Comparison of ENCODE assay signal across 18 cellular contexts in genomic region chr19:29675120-29675649, GRCh38. TPM values are rescaled to one million over a fixed set of nuclear protein-coding genes. Genes with fewer than 3 reads are reported as not detected.
DNase-seq lines count a peak whose midpoint lies in the region; ATAC-seq and TF ChIP-seq lines count a peak whose summit lies in the region.
"Had no signal": no experiment of that assay in that cellular context is flagged by ENCODE, and none has a peak within 500 bp of the region (broad histone marks: within the 10 kb centered on the region; RNA-seq: fewer than 3 reads in every experiment).

No MANE protein-coding gene starts in this region.

- intact Hi-C loops in activated CD8-positive, alpha-beta T cell treated with anti-CD3 and anti-CD28 coated beads for 36 hours (cut with micrococcal nuclease): no loop called here
- intact Hi-C loops in dorsolateral prefrontal cortex (cut with DNase I) (no loop called here), prostate gland (cut with DNase I) (no loop called here), left colon (cut with DNase I, micrococcal nuclease) (no loop called here)

- peaks cover 26% of the 10 kb centered on the region for H3K36me3 ChIP-seq in CD8-positive, alpha-beta memory T cell (ENCODE audit: insufficient read depth, low read length)
- peaks cover 13 to 20% of the 10 kb centered on the region in 2 donors for H3K36me3 ChIP-seq in prostate gland

- no peaks in the 10 kb centered on the region for H3K27me3 Mint-ChIP-seq in activated CD8-positive, alpha-beta T cell treated with anti-CD3 and anti-CD28 coated beads for 36 hours
- H3K27me3 Mint-ChIP-seq in activated CD8-positive, alpha-beta T cell treated with anti-CD3 and anti-CD28 coated beads, Interleukin-2, amount 10 ng/mL, durations not matched to agents 7 days and 5 days (ENCODE audit: low read depth): no peaks in the 10 kb centered on the region
- no peaks in the 10 kb centered on the region for H3K27me3 Mint-ChIP-seq in CD8-positive, alpha-beta memory T cell
- H3K27me3 Mint-ChIP-seq: activated naive CD4-positive, alpha-beta T cell treated with anti-CD3 and anti-CD28 coated beads, Interleukin-2, amount 10 ng/mL, durations not matched to agents 7 days and 5 days had no signal

- no peak for ATAC-seq in activated CD8-positive, alpha-beta T cell treated with anti-CD3 and anti-CD28 coated beads for 36 hours
- no peak for ATAC-seq in activated CD8-positive, alpha-beta T cell treated with anti-CD3 and anti-CD28 coated beads, Interleukin-2, amount 10 ng/mL, durations not matched to agents 7 days and 5 days
- ATAC-seq in left colon: no peak

- H3K4me1 Mint-ChIP-seq in activated CD8-positive, alpha-beta T cell treated with anti-CD3 and anti-CD28 coated beads for 36 hours (ENCODE audit: low read depth): peaks cover 89% of the 10 kb centered on the region
- peaks cover 90% of the 10 kb centered on the region for H3K4me1 Mint-ChIP-seq in activated CD8-positive, alpha-beta T cell treated with anti-CD3 and anti-CD28 coated beads, Interleukin-2, amount 10 ng/mL, durations not matched to agents 7 days and 5 days (ENCODE audit: low read depth)
- peaks cover 70 to 94% (median 79%) of the 10 kb centered on the region in 3 donors for H3K4me1 Mint-ChIP-seq in CD8-positive, alpha-beta memory T cell
- H3K4me1 Mint-ChIP-seq: endodermal cell had no signal

- H3K4me3 ChIP-seq in CD8-positive, alpha-beta memory T cell (ENCODE audit: low read length): no peak overlapping the region
- H3K4me3 ChIP-seq in dorsolateral prefrontal cortex: peak overlapping the region in 1 of 59 donors; percentile 1
- H3K4me3 ChIP-seq in prostate gland: no peak overlapping the region

- H3K27ac Mint-ChIP-seq in activated CD8-positive, alpha-beta T cell treated with anti-CD3 and anti-CD28 coated beads for 36 hours: peak overlapping the region; percentile 70
- no peak overlapping the region for H3K27ac Mint-ChIP-seq in activated CD8-positive, alpha-beta T cell treated with anti-CD3 and anti-CD28 coated beads, Interleukin-2, amount 10 ng/mL, durations not matched to agents 7 days and 5 days
- H3K27ac Mint-ChIP-seq in CD8-positive, alpha-beta memory T cell: peak overlapping the region; percentile 75 to 96 (median 86)
- H3K27ac Mint-ChIP-seq: activated naive CD4-positive, alpha-beta T cell treated with anti-CD3 and anti-CD28 coated beads, Interleukin-2, amount 10 ng/mL, durations not matched to agents 7 days and 5 days; endodermal cell had no signal

- no peak for DNase-seq in activated CD8-positive, alpha-beta T cell treated with anti-CD3 and anti-CD28 coated beads for 36 hours
- DNase-seq in activated CD8-positive, alpha-beta T cell treated with anti-CD3 and anti-CD28 coated beads, Interleukin-2, amount 10 ng/mL, durations not matched to agents 7 days and 5 days: no peak
- DNase-seq in CD8-positive, alpha-beta memory T cell: no peak
- DNase-seq in dorsolateral prefrontal cortex (peak in 1 of 10 donors; percentile 27), prostate gland (ENCODE audit: low spot score) (no peak), NCI-H2081 (lab: John Stamatoyannopoulos, UW) (no peak), left colon (no peak), mesenteric fat pad (ENCODE audit: low spot score) (no peak)
- DNase-seq: activated naive CD4-positive, alpha-beta T cell treated with anti-CD3 and anti-CD28 coated beads, Interleukin-2, amount 10 ng/mL, durations not matched to agents 7 days and 5 days; endodermal cell; GOT3; Kasumi-1; NCI-H1694; SK-N-SH; stimulated activated CD4-positive, alpha-beta T cell treated with anti-CD3 and anti-CD28 coated beads, Interleukin-4, amount 100 ng/mL, for 1 hour; stimulated activated CD8-positive, alpha-beta memory T cell treated with anti-CD3 and anti-CD28 coated beads, Interleukin-4, amount 100 ng/mL, for 48 hours; trophoblast cell had no signal

- H3K27ac ChIP-seq in CD8-positive, alpha-beta memory T cell (ENCODE audit: low read depth, low read length): no peak overlapping the region
- H3K27ac ChIP-seq in dorsolateral prefrontal cortex (peak overlapping the region in 58 of 59 donors; percentile 67 to 100 (median 95)), prostate gland (peak overlapping the region; percentile 65 to 74)

- H3K9me3 Mint-ChIP-seq in activated CD8-positive, alpha-beta T cell treated with anti-CD3 and anti-CD28 coated beads for 36 hours: no peaks in the 10 kb centered on the region
- no peaks in the 10 kb centered on the region for H3K9me3 Mint-ChIP-seq in activated CD8-positive, alpha-beta T cell treated with anti-CD3 and anti-CD28 coated beads, Interleukin-2, amount 10 ng/mL, durations not matched to agents 7 days and 5 days (ENCODE audit: insufficient read depth)
- H3K9me3 Mint-ChIP-seq in CD8-positive, alpha-beta memory T cell: no peaks in the 10 kb centered on the region
- H3K9me3 Mint-ChIP-seq: activated naive CD4-positive, alpha-beta T cell treated with anti-CD3 and anti-CD28 coated beads, Interleukin-2, amount 10 ng/mL, durations not matched to agents 7 days and 5 days; endodermal cell; neural crest cell had no signal

- H3K27me3 ChIP-seq in CD8-positive, alpha-beta memory T cell (ENCODE audit: insufficient read depth, low read length, poor library complexity, severe bottlenecking): no peaks in the 10 kb centered on the region
- H3K27me3 ChIP-seq in dorsolateral prefrontal cortex (no peaks in the 10 kb centered on the region), prostate gland (replicated peaks; ENCODE audit: insufficient read depth) (no peaks in the 10 kb centered on the region)

- no peak for TF ChIP-seq CTCF in activated CD8-positive, alpha-beta T cell treated with anti-CD3 and anti-CD28 coated beads for 36 hours (IDR thresholded peaks at IDR 0.05)
- TF ChIP-seq CTCF in dorsolateral prefrontal cortex (IDR thresholded peaks at IDR 0.05 in 54 of 56, conservative IDR thresholded peaks at IDR 0.05 in 2 of 56; ENCODE audit: low read depth in 1 of 56, partially characterized antibody in 56 of 56) (peak in 1 of 56 donors; percentile 8), prostate gland (IDR thresholded peaks at IDR 0.05) (no peak)

- TF ChIP-seq POLR2A in prostate gland (IDR thresholded peaks at IDR 0.05): no peak

- no peak overlapping the region for H3K4me3 Mint-ChIP-seq in activated CD8-positive, alpha-beta T cell treated with anti-CD3 and anti-CD28 coated beads for 36 hours
- no peak overlapping the region for H3K4me3 Mint-ChIP-seq in activated CD8-positive, alpha-beta T cell treated with anti-CD3 and anti-CD28 coated beads, Interleukin-2, amount 10 ng/mL, durations not matched to agents 7 days and 5 days
- peak overlapping the region in 6 of 7 donors; percentile 23 to 50 (median 39) for H3K4me3 Mint-ChIP-seq in CD8-positive, alpha-beta memory T cell
- H3K4me3 Mint-ChIP-seq: activated naive CD4-positive, alpha-beta T cell treated with anti-CD3 and anti-CD28 coated beads, Interleukin-2, amount 10 ng/mL, durations not matched to agents 7 days and 5 days; endodermal cell; neural crest cell had no signal

- 83% methylated on average over 7 of the region's 10 CpGs for WGBS in prostate gland

- CTCF ChIA-PET in activated CD8-positive, alpha-beta T cell treated with anti-CD3 and anti-CD28 coated beads for 36 hours (lab: Charles Lee): interaction anchor here (1.2 to 5.5 kb wide), 3 partner anchors 9 to 64 kb away, joined by 3 to 49 read pairs (median 30); partner anchors contain the start of gene PLEKHF1
- CTCF ChIA-PET in activated CD8-positive, alpha-beta T cell treated with anti-CD3 and anti-CD28 coated beads, Interleukin-2, amount 10 ng/mL, durations not matched to agents 7 days and 5 days (lab: Charles Lee): interaction anchor here (4.8 to 8.2 kb wide), 2 partner anchors 8 to 66 kb away, joined by 59 to 97 read pairs; partner anchors contain the start of genes PLEKHF1 and POP4
- CTCF ChIA-PET in CD8-positive, alpha-beta memory T cell (lab: Charles Lee): interaction anchor here (1.0 to 8.0 kb wide), 3 partner anchors 9 to 68 kb away, joined by 4 to 85 read pairs (median 78); partner anchors contain the start of genes C19orf12 and PLEKHF1

- no peaks in the 10 kb centered on the region for H3K9me3 ChIP-seq in CD8-positive, alpha-beta memory T cell (ENCODE audit: low read length)
- H3K9me3 ChIP-seq in prostate gland: no peaks in the 10 kb centered on the region
- H3K9me3 ChIP-seq: SK-N-SH had no signal

- peaks cover 97% of the 10 kb centered on the region for H3K4me1 ChIP-seq in CD8-positive, alpha-beta memory T cell (ENCODE audit: insufficient read depth, low read length)
- peaks cover 50% of the 10 kb centered on the region for H3K4me1 ChIP-seq in prostate gland (replicated peaks)

- H3K36me3 Mint-ChIP-seq in activated CD8-positive, alpha-beta T cell treated with anti-CD3 and anti-CD28 coated beads for 36 hours (ENCODE audit: low read depth): peaks cover 52% of the 10 kb centered on the region
- H3K36me3 Mint-ChIP-seq in activated CD8-positive, alpha-beta T cell treated with anti-CD3 and anti-CD28 coated beads, Interleukin-2, amount 10 ng/mL, durations not matched to agents 7 days and 5 days (ENCODE audit: low read depth): peaks cover 74% of the 10 kb centered on the region
- H3K36me3 Mint-ChIP-seq in CD8-positive, alpha-beta memory T cell: peaks cover 1 to 56% (median 7%) of the 10 kb centered on the region in 3 donors

- POLR2A ChIA-PET in activated CD8-positive, alpha-beta T cell treated with anti-CD3 and anti-CD28 coated beads for 36 hours (lab: Charles Lee): interaction anchor here (1.6 to 8.7 kb wide), 2 partner anchors 9 to 38 kb away, joined by 4 to 59 read pairs; partner anchors contain the start of gene PLEKHF1
- POLR2A ChIA-PET in activated CD8-positive, alpha-beta T cell treated with anti-CD3 and anti-CD28 coated beads, Interleukin-2, amount 10 ng/mL, durations not matched to agents 7 days and 5 days (lab: Charles Lee): no interaction called here
- POLR2A ChIA-PET in CD8-positive, alpha-beta memory T cell (lab: Charles Lee): no interaction called here

RNA-seq across cellular contexts. Expression of gene PLEKHF1, which starts 9.9 kb away (rescaled TPM):
- total RNA-seq in activated CD8-positive, alpha-beta T cell treated with anti-CD3 and anti-CD28 coated beads for 36 hours: 10 to 100 TPM; 30.4 to 31.7 TPM
- total RNA-seq in activated CD8-positive, alpha-beta T cell treated with anti-CD3 and anti-CD28 coated beads, Interleukin-2, amount 10 ng/mL, durations not matched to agents 7 days and 5 days: 10 to 100 TPM; 46.0 to 47.7 TPM
- total RNA-seq in CD8-positive, alpha-beta memory T cell: 10 to 100 TPM; 21.3 to 23.0 TPM
- 57.7 TPM for polyA plus RNA-seq in CD8-positive, alpha-beta memory T cell
- total RNA-seq in dorsolateral prefrontal cortex: 10 to 100 TPM in 32 of 120 experiments, 1 to 10 TPM in 88; 3.7 to 27.9 (median 8.5) TPM
- 10 to 100 TPM; 64.3 to 64.4 TPM for total RNA-seq in prostate gland
- total RNA-seq in left colon: 1 to 10 TPM; 2.8 to 3.7 TPM
- total RNA-seq in mesenteric fat pad: 9.1 TPM

RNA-seq across cellular contexts. Expression of gene C19orf12, which starts 39.9 kb away (rescaled TPM):
- total RNA-seq in activated CD8-positive, alpha-beta T cell treated with anti-CD3 and anti-CD28 coated beads for 36 hours: 10 to 100 TPM; 33.3 to 36.6 TPM
- 10 to 100 TPM; 38.7 to 41.0 TPM for total RNA-seq in activated CD8-positive, alpha-beta T cell treated with anti-CD3 and anti-CD28 coated beads, Interleukin-2, amount 10 ng/mL, durations not matched to agents 7 days and 5 days
- 10 to 100 TPM; 32.3 to 35.3 TPM for total RNA-seq in CD8-positive, alpha-beta memory T cell
- 33.0 TPM for polyA plus RNA-seq in CD8-positive, alpha-beta memory T cell
- total RNA-seq in dorsolateral prefrontal cortex (10 to 100 TPM; 35.8 to 75.4 (median 58.2) TPM), prostate gland (10 to 100 TPM; 27.9 to 42.4 TPM), left colon (10 to 100 TPM; 16.2 to 19.3 TPM), mesenteric fat pad (148 TPM)

Comparison
In these comparisons a context has a peak if more than half of its experiments do, and no peak if none do; other contexts are left out.
1. H3K4me3 Mint-ChIP-seq: peak in CD8-positive, alpha-beta memory T cell (6 of 7); none in activated CD8-positive, alpha-beta T cell treated with anti-CD3 and anti-CD28 coated beads for 36 hours (single experiment) and activated CD8-positive, alpha-beta T cell treated with anti-CD3 and anti-CD28 coated beads, Interleukin-2, amount 10 ng/mL, durations not matched to agents 7 days and 5 days (single experiment).